2 cellular contexts compared by ENCODE assay signal in the genomic region with DNA sequence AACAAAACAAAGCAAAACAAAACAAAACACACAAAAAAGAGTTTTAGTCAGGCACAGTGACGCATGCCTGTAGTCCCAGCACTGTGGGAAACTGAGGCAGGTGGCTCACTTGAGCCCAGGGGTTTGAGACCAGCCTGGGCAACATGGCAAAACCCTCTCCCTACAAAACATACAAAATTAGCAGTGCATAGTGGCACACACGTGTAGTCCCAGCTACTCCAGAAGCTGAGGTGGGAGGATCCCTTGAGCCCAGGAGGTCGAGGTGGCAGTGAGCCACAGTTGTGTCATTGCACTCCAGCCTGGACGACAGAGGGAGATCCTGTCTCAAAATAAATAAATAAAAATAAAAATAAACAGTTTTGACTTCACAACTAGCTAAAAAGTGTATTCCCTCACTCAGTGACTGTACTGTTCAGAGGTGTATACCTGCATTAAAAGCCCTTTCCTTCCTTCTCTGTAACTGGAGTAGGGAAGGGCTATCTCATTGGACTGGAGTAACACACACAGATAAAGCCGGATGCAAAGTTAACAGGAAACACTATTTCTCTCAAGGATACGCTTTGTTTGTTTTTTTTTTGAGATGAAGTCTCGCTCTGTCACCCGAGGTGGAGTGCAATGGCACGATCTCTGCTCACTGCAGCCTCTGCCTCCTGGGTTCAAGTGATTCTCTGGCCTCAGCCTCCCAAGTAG.
TF ChIP-seq lines count a peak whose summit lies in the region.

No MANE protein-coding gene starts in this region.

TF ChIP-seq in GM23338, 12 proteins besides CTCF, POLR2A, EP300 and RAD21 (continues in another document):
- TF ChIP-seq JUNB (IDR thresholded peaks at IDR 0.05; ENCODE audit: unreplicated experiment) = no peak
- TF ChIP-seq ZNF114 (CRISPR knock-in tag; IDR thresholded peaks at IDR 0.05) = no peak
- no peak for TF ChIP-seq STAT1 (IDR thresholded peaks at IDR 0.05; ENCODE audit: unreplicated experiment)
- TF ChIP-seq, protein P1, sequence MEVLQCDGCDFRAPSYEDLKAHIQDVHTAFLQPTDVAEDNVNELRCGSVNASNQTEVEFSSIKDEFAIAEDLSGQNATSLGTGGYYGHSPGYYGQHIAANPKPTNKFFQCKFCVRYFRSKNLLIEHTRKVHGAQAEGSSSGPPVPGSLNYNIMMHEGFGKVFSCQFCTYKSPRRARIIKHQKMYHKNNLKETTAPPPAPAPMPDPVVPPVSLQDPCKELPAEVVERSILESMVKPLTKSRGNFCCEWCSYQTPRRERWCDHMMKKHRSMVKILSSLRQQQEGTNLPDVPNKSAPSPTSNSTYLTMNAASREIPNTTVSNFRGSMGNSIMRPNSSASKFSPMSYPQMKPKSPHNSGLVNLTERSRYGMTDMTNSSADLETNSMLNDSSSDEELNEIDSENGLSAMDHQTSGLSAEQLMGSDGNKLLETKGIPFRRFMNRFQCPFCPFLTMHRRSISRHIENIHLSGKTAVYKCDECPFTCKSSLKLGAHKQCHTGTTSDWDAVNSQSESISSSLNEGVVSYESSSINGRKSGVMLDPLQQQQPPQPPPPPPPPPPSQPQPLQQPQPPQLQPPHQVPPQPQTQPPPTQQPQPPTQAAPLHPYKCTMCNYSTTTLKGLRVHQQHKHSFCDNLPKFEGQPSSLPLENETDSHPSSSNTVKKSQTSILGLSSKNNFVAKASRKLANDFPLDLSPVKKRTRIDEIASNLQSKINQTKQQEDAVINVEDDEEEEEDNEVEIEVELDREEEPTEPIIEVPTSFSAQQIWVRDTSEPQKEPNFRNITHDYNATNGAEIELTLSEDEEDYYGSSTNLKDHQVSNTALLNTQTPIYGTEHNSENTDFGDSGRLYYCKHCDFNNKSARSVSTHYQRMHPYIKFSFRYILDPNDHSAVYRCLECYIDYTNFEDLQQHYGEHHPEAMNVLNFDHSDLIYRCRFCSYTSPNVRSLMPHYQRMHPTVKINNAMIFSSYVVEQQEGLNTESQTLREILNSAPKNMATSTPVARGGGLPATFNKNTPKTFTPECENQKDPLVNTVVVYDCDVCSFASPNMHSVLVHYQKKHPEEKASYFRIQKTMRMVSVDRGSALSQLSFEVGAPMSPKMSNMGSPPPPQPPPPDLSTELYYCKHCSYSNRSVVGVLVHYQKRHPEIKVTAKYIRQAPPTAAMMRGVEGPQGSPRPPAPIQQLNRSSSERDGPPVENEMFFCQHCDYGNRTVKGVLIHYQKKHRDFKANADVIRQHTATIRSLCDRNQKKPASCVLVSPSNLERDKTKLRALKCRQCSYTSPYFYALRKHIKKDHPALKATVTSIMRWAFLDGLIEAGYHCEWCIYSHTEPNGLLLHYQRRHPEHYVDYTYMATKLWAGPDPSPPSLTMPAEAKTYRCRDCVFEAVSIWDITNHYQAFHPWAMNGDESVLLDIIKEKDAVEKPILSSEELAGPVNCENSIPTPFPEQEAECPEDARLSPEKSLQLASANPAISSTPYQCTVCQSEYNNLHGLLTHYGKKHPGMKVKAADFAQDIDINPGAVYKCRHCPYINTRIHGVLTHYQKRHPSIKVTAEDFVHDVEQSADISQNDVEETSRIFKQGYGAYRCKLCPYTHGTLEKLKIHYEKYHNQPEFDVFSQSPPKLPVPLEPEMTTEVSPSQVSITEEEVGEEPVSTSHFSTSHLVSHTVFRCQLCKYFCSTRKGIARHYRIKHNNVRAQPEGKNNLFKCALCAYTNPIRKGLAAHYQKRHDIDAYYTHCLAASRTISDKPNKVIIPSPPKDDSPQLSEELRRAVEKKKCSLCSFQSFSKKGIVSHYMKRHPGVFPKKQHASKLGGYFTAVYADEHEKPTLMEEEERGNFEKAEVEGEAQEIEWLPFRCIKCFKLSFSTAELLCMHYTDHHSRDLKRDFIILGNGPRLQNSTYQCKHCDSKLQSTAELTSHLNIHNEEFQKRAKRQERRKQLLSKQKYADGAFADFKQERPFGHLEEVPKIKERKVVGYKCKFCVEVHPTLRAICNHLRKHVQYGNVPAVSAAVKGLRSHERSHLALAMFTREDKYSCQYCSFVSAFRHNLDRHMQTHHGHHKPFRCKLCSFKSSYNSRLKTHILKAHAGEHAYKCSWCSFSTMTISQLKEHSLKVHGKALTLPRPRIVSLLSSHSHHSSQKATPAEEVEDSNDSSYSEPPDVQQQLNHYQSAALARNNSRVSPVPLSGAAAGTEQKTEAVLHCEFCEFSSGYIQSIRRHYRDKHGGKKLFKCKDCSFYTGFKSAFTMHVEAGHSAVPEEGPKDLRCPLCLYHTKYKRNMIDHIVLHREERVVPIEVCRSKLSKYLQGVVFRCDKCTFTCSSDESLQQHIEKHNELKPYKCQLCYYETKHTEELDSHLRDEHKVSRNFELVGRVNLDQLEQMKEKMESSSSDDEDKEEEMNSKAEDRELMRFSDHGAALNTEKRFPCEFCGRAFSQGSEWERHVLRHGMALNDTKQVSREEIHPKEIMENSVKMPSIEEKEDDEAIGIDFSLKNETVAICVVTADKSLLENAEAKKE (CRISPR knock-in tag; IDR thresholded peaks at IDR 0.05) = no peak
- no peak for TF ChIP-seq ZNF331 (CRISPR knock-in tag; IDR thresholded peaks at IDR 0.05; ENCODE audit: low read depth)
- no peak for TF ChIP-seq EZH2 (IDR thresholded peaks at IDR 0.05; ENCODE audit: low read depth, unreplicated experiment)
- TF ChIP-seq EZH2phosphoT487 (IDR thresholded peaks at IDR 0.05; ENCODE audit: unreplicated experiment) = no peak
- TF ChIP-seq, protein P2, sequence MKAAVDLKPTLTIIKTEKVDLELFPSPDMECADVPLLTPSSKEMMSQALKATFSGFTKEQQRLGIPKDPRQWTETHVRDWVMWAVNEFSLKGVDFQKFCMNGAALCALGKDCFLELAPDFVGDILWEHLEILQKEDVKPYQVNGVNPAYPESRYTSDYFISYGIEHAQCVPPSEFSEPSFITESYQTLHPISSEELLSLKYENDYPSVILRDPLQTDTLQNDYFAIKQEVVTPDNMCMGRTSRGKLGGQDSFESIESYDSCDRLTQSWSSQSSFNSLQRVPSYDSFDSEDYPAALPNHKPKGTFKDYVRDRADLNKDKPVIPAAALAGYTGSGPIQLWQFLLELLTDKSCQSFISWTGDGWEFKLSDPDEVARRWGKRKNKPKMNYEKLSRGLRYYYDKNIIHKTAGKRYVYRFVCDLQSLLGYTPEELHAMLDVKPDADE (IDR thresholded peaks at IDR 0.05) = no peak
- no peak for TF ChIP-seq NANOG (IDR thresholded peaks at IDR 0.05; ENCODE audit: borderline replicate concordance)
- TF ChIP-seq CREB1 (CRISPR knock-in tag; IDR thresholded peaks at IDR 0.05; ENCODE audit: low read depth) = no peak
- no peak for TF ChIP-seq POLR2AphosphoS5 (IDR thresholded peaks at IDR 0.05; ENCODE audit: low read depth)

TF ChIP-seq in HepG2, 621 proteins besides CTCF, POLR2A, EP300 and RAD21 (continues in another document):
- TF ChIP-seq ZFP82 (CRISPR knock-in tag; IDR thresholded peaks at IDR 0.05; ENCODE audit: borderline replicate concordance) = no peak
- TF ChIP-seq SATB2 (CRISPR knock-in tag; IDR thresholded peaks at IDR 0.05) = no peak
- TF ChIP-seq ZNF607 (CRISPR knock-in tag; IDR thresholded peaks at IDR 0.05; ENCODE audit: borderline replicate concordance) = peak; percentile 20; the same call in 1 of the 2 replicates
- no peak for TF ChIP-seq TEAD3 (CRISPR knock-in tag; optimal IDR thresholded peaks at IDR 0.05; ENCODE audit: borderline replicate concordance)
- 0 out of 2 replicates have a peak, but pooled peaks have one; percentile 22 for TF ChIP-seq HDAC1 (CRISPR knock-in tag; IDR thresholded peaks at IDR 0.05)
- no peak for TF ChIP-seq ZNF737 (CRISPR knock-in tag; IDR thresholded peaks at IDR 0.05; ENCODE audit: borderline replicate concordance)
- TF ChIP-seq PPARG (CRISPR knock-in tag; conservative IDR thresholded peaks at IDR 0.05) = no peak
- no peak for TF ChIP-seq ZFP36L2 (CRISPR knock-in tag; IDR thresholded peaks at IDR 0.05)
- TF ChIP-seq, protein P3, sequence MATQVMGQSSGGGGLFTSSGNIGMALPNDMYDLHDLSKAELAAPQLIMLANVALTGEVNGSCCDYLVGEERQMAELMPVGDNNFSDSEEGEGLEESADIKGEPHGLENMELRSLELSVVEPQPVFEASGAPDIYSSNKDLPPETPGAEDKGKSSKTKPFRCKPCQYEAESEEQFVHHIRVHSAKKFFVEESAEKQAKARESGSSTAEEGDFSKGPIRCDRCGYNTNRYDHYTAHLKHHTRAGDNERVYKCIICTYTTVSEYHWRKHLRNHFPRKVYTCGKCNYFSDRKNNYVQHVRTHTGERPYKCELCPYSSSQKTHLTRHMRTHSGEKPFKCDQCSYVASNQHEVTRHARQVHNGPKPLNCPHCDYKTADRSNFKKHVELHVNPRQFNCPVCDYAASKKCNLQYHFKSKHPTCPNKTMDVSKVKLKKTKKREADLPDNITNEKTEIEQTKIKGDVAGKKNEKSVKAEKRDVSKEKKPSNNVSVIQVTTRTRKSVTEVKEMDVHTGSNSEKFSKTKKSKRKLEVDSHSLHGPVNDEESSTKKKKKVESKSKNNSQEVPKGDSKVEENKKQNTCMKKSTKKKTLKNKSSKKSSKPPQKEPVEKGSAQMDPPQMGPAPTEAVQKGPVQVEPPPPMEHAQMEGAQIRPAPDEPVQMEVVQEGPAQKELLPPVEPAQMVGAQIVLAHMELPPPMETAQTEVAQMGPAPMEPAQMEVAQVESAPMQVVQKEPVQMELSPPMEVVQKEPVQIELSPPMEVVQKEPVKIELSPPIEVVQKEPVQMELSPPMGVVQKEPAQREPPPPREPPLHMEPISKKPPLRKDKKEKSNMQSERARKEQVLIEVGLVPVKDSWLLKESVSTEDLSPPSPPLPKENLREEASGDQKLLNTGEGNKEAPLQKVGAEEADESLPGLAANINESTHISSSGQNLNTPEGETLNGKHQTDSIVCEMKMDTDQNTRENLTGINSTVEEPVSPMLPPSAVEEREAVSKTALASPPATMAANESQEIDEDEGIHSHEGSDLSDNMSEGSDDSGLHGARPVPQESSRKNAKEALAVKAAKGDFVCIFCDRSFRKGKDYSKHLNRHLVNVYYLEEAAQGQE (IDR thresholded peaks at IDR 0.05; ENCODE audit: borderline replicate concordance in 1 of 2, low read depth in 1 of 2, low read length in 2 of 2) = no peak
- TF ChIP-seq POGZ (CRISPR knock-in tag; IDR thresholded peaks at IDR 0.05) = no peak
- no peak for TF ChIP-seq FOSL2 (CRISPR knock-in tag; IDR thresholded peaks at IDR 0.05)
- no peak for TF ChIP-seq ZNF883 (CRISPR knock-in tag; IDR thresholded peaks at IDR 0.05; ENCODE audit: not compliant biosample characterization)
- peak; percentile 33; the same call in 1 of the 2 replicates for TF ChIP-seq SOX5 (CRISPR knock-in tag; IDR thresholded peaks at IDR 0.05; ENCODE audit: borderline replicate concordance)
- TF ChIP-seq TOE1 (CRISPR knock-in tag; IDR thresholded peaks at IDR 0.05) = no peak
- TF ChIP-seq ZFP41 (CRISPR knock-in tag; IDR thresholded peaks at IDR 0.05; ENCODE audit: borderline replicate concordance) = no peak
- TF ChIP-seq ZNF543 (CRISPR knock-in tag; IDR thresholded peaks at IDR 0.05) = no peak
- TF ChIP-seq ZNF337 (CRISPR knock-in tag; IDR thresholded peaks at IDR 0.05; ENCODE audit: borderline replicate concordance, low read depth) = no peak
- TF ChIP-seq, protein P4, sequence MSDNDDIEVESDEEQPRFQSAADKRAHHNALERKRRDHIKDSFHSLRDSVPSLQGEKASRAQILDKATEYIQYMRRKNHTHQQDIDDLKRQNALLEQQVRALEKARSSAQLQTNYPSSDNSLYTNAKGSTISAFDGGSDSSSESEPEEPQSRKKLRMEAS (IDR thresholded peaks at IDR 0.05) = 0 out of 2 replicates have a peak, but pooled peaks have one; percentile 10
- TF ChIP-seq ZSCAN21 (CRISPR knock-in tag; IDR thresholded peaks at IDR 0.05; ENCODE audit: borderline replicate concordance) = no peak
- TF ChIP-seq, protein P5, sequence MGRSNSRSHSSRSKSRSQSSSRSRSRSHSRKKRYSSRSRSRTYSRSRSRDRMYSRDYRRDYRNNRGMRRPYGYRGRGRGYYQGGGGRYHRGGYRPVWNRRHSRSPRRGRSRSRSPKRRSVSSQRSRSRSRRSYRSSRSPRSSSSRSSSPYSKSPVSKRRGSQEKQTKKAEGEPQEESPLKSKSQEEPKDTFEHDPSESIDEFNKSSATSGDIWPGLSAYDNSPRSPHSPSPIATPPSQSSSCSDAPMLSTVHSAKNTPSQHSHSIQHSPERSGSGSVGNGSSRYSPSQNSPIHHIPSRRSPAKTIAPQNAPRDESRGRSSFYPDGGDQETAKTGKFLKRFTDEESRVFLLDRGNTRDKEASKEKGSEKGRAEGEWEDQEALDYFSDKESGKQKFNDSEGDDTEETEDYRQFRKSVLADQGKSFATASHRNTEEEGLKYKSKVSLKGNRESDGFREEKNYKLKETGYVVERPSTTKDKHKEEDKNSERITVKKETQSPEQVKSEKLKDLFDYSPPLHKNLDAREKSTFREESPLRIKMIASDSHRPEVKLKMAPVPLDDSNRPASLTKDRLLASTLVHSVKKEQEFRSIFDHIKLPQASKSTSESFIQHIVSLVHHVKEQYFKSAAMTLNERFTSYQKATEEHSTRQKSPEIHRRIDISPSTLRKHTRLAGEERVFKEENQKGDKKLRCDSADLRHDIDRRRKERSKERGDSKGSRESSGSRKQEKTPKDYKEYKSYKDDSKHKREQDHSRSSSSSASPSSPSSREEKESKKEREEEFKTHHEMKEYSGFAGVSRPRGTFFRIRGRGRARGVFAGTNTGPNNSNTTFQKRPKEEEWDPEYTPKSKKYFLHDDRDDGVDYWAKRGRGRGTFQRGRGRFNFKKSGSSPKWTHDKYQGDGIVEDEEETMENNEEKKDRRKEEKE (IDR thresholded peaks at IDR 0.05) = no peak
- TF ChIP-seq, protein P6, sequence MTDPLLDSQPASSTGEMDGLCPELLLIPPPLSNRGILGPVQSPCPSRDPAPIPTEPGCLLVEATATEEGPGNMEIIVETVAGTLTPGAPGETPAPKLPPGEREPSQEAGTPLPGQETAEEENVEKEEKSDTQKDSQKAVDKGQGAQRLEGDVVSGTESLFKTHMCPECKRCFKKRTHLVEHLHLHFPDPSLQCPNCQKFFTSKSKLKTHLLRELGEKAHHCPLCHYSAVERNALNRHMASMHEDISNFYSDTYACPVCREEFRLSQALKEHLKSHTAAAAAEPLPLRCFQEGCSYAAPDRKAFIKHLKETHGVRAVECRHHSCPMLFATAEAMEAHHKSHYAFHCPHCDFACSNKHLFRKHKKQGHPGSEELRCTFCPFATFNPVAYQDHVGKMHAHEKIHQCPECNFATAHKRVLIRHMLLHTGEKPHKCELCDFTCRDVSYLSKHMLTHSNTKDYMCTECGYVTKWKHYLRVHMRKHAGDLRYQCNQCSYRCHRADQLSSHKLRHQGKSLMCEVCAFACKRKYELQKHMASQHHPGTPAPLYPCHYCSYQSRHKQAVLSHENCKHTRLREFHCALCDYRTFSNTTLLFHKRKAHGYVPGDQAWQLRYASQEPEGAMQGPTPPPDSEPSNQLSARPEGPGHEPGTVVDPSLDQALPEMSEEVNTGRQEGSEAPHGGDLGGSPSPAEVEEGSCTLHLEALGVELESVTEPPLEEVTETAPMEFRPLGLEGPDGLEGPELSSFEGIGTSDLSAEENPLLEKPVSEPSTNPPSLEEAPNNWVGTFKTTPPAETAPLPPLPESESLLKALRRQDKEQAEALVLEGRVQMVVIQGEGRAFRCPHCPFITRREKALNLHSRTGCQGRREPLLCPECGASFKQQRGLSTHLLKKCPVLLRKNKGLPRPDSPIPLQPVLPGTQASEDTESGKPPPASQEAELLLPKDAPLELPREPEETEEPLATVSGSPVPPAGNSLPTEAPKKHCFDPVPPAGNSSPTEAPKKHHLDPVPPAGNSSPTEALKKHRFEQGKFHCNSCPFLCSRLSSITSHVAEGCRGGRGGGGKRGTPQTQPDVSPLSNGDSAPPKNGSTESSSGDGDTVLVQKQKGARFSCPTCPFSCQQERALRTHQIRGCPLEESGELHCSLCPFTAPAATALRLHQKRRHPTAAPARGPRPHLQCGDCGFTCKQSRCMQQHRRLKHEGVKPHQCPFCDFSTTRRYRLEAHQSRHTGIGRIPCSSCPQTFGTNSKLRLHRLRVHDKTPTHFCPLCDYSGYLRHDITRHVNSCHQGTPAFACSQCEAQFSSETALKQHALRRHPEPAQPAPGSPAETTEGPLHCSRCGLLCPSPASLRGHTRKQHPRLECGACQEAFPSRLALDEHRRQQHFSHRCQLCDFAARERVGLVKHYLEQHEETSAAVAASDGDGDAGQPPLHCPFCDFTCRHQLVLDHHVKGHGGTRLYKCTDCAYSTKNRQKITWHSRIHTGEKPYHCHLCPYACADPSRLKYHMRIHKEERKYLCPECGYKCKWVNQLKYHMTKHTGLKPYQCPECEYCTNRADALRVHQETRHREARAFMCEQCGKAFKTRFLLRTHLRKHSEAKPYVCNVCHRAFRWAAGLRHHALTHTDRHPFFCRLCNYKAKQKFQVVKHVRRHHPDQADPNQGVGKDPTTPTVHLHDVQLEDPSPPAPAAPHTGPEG (CRISPR knock-in tag; IDR thresholded peaks at IDR 0.05) = no peak
